1 cellular context compared by ENCODE assay signal in genomic region chr17:44707755-44708400, GRCh38.
TF ChIP-seq lines count a peak whose summit lies in the region.

No MANE protein-coding gene starts in this region.

TF ChIP-seq in K562, 482 proteins besides CTCF, POLR2A, EP300 and RAD21 (continued from another document and continues in another):
- TF ChIP-seq, protein P1, sequence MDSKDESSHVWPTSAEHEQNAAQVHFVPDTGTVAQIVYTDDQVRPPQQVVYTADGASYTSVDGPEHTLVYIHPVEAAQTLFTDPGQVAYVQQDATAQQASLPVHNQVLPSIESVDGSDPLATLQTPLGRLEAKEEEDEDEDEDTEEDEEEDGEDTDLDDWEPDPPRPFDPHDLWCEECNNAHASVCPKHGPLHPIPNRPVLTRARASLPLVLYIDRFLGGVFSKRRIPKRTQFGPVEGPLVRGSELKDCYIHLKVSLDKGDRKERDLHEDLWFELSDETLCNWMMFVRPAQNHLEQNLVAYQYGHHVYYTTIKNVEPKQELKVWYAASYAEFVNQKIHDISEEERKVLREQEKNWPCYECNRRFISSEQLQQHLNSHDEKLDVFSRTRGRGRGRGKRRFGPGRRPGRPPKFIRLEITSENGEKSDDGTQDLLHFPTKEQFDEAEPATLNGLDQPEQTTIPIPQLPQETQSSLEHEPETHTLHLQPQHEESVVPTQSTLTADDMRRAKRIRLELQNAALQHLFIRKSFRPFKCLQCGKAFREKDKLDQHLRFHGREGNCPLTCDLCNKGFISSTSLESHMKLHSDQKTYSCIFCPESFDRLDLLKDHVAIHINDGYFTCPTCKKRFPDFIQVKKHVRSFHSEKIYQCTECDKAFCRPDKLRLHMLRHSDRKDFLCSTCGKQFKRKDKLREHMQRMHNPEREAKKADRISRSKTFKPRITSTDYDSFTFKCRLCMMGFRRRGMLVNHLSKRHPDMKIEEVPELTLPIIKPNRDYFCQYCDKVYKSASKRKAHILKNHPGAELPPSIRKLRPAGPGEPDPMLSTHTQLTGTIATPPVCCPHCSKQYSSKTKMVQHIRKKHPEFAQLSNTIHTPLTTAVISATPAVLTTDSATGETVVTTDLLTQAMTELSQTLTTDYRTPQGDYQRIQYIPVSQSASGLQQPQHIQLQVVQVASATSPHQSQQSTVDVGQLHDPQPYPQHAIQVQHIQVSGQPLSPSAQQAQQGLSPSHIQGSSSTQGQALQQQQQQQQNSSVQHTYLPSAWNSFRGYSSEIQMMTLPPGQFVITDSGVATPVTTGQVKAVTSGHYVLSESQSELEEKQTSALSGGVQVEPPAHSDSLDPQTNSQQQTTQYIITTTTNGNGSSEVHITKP (IDR thresholded peaks at IDR 0.05; ENCODE audit: partially characterized antibody) = peak; percentile 87
- TF ChIP-seq AFF1 (IDR thresholded peaks at IDR 0.05; ENCODE audit: low read depth in 1 of 2, partially characterized antibody in 2 of 2) (no peak), SRSF3 (IDR thresholded peaks at IDR 0.05; ENCODE audit: insufficient read depth, low read length) (no peak), SIRT6 (IDR thresholded peaks at IDR 0.05; ENCODE audit: low read depth, low read length) (no peak), HIVEP1 (CRISPR knock-in tag; IDR thresholded peaks at IDR 0.05) (no peak), SIN3A (IDR thresholded peaks at IDR 0.05; ENCODE audit: borderline replicate concordance in 2 of 2, control insufficient read depth in 1 of 2, low read depth in 2 of 2, low read length in 2 of 2) (no peak), ZNF277 (CRISPR knock-in tag; IDR thresholded peaks at IDR 0.05; ENCODE audit: borderline replicate concordance) (no peak), NR3C1 (CRISPR knock-in tag; IDR thresholded peaks at IDR 0.05) (no peak), ZNF324 (CRISPR knock-in tag; IDR thresholded peaks at IDR 0.05) (no peak), MAX (CRISPR knock-in tag; IDR thresholded peaks at IDR 0.05) (no peak), TAF15 (IDR thresholded peaks at IDR 0.05; ENCODE audit: low read depth, low read length) (no peak), ZNF263 (CRISPR knock-in tag; IDR thresholded peaks at IDR 0.05; ENCODE audit: borderline replicate concordance) (no peak), RBFOX2 (IDR thresholded peaks at IDR 0.05; ENCODE audit: low read depth, low read length) (no peak), NCOR1 (IDR thresholded peaks at IDR 0.05) (no peak), CBFA2T3 (IDR thresholded peaks at IDR 0.05) (0 out of 2 replicates have a peak, but pooled peaks have one; percentile 21), ZNF143 (CRISPR knock-in tag; IDR thresholded peaks at IDR 0.05) (no peak), XRCC4 (IDR thresholded peaks at IDR 0.05; ENCODE audit: extremely low read depth, insufficient read depth, insufficient read length) (no peak), CEBPG (CRISPR knock-in tag; IDR thresholded peaks at IDR 0.05) (no peak), CEBPG (tag; conservative IDR thresholded peaks at IDR 0.05 in 1 of 2, IDR thresholded peaks at IDR 0.05 in 1 of 2) (no peak), ZNF609 (CRISPR knock-in tag; IDR thresholded peaks at IDR 0.05; ENCODE audit: borderline replicate concordance) (no peak), ZBTB8A (IDR thresholded peaks at IDR 0.05; ENCODE audit: partially characterized antibody) (no peak)
- TF ChIP-seq, protein P2, sequence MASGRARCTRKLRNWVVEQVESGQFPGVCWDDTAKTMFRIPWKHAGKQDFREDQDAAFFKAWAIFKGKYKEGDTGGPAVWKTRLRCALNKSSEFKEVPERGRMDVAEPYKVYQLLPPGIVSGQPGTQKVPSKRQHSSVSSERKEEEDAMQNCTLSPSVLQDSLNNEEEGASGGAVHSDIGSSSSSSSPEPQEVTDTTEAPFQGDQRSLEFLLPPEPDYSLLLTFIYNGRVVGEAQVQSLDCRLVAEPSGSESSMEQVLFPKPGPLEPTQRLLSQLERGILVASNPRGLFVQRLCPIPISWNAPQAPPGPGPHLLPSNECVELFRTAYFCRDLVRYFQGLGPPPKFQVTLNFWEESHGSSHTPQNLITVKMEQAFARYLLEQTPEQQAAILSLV (tag; IDR thresholded peaks at IDR 0.05) = no peak
- TF ChIP-seq, protein P3, sequence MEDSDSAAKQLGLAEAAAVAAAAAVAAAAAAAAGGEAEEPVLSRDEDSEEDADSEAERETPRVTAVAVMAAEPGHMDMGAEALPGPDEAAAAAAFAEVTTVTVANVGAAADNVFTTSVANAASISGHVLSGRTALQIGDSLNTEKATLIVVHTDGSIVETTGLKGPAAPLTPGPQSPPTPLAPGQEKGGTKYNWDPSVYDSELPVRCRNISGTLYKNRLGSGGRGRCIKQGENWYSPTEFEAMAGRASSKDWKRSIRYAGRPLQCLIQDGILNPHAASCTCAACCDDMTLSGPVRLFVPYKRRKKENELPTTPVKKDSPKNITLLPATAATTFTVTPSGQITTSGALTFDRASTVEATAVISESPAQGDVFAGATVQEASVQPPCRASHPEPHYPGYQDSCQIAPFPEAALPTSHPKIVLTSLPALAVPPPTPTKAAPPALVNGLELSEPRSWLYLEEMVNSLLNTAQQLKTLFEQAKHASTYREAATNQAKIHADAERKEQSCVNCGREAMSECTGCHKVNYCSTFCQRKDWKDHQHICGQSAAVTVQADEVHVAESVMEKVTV (CRISPR knock-in tag; IDR thresholded peaks at IDR 0.05) = no peak
